Comparison of ENCODE assay signal across 20 cellular contexts in the genomic region with DNA sequence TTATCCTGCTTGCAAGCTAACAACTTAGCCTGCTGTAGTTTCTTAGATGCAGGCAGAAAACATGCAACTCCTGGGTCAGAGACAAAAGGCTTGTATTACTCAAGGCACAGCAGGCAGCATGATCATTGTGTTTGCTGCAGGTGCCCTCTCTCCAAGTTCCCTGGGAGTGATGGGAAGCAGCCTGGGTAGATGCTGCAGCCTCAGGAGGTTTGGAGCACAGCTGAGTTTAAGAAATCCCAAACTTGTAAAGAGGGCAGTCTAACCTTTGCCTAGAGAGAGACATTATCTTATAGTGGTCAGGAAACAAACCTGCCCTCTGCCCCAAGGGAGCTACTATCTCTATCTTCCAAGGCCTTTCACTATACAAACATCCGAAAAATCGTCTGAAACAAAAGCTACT.
A peak's percentile ranks its signal among the peaks of the same experiment; 100 is the strongest.
DNase-seq lines count a peak whose midpoint lies in the region; ATAC-seq, FAIRE-seq and TF ChIP-seq lines count a peak whose summit lies in the region.
"Had no signal": no experiment of that assay in that cellular context is flagged by ENCODE, and none has a peak within 500 bp of the region (broad histone marks: within the 10 kb centered on the region; RNA-seq: fewer than 3 reads in every experiment).

No MANE protein-coding gene starts in this region.

- H4K5ac ChIP-seq in H1 (ENCODE audit: insufficient read length, low read depth, low read length) (no peak overlapping the region), mesendoderm (ENCODE audit: low read length) (no peak overlapping the region)

- H3K9me2 ChIP-seq in GM23338 (ENCODE audit: insufficient read depth), result no peaks in the 10 kb centered on the region

- no peaks in the 10 kb centered on the region for H3K27me3 ChIP-seq in GM23338 (ENCODE audit: insufficient read depth)
- no peaks in the 10 kb centered on the region for H3K27me3 ChIP-seq in HUES64 (ENCODE audit: insufficient read depth, low read length)
- H3K27me3 ChIP-seq in H1 (replicated peaks in 1 of 4; ENCODE audit: control insufficient read depth in 3 of 4, extremely low read depth in 1 of 4, insufficient read depth in 3 of 4, low read length in 3 of 4), result no peaks in the 10 kb centered on the region
- no peaks in the 10 kb centered on the region for H3K27me3 ChIP-seq in mesendoderm (ENCODE audit: insufficient read depth, low read length, poor library complexity)
- H3K27me3 ChIP-seq in SJCRH30, result peaks cover 23% of the 10 kb centered on the region
- H3K27me3 ChIP-seq: BLaER1 had no signal

- H3K9me3 ChIP-seq in HUES64 (ENCODE audit: insufficient read depth, low read depth, low read length), result no peaks in the 10 kb centered on the region
- peaks cover 0 to 2% of the 10 kb centered on the region in 2 experiments; a peak in 1 of 4 replicates for H3K9me3 ChIP-seq in H1 (ENCODE audit: insufficient read depth in 2 of 2, low read depth in 1 of 2, low read length in 1 of 2)
- H3K9me3 ChIP-seq in SJCRH30 (replicated peaks), result no peaks in the 10 kb centered on the region
- H3K9me3 ChIP-seq: BLaER1 had no signal

- H4K8ac ChIP-seq in H1 (ENCODE audit: extremely low read depth, insufficient read depth, low read length) (no peak overlapping the region), mesendoderm (ENCODE audit: low read depth, low read length) (no peak overlapping the region)

- peaks cover 12% of the 10 kb centered on the region for H3K4me1 ChIP-seq in GM23338 (ENCODE audit: insufficient read depth)
- peaks cover 41% of the 10 kb centered on the region for H3K4me1 ChIP-seq in HUES64 (ENCODE audit: insufficient read depth, low read length)
- H3K4me1 ChIP-seq in H1 (replicated peaks in 1 of 4; ENCODE audit: control insufficient read depth in 3 of 4, insufficient read depth in 4 of 4, low read length in 3 of 4), result peaks cover 4 to 22% (median 12%) of the 10 kb centered on the region in 4 experiments; a peak in 6 of 7 replicates
- no peaks in the 10 kb centered on the region for H3K4me1 ChIP-seq in mesendoderm (ENCODE audit: control insufficient read depth, low read depth, low read length)
- H3K4me1 ChIP-seq in SJCRH30, result no peaks in the 10 kb centered on the region; the same call in 1 of the 2 replicates

- H3K4me1 Mint-ChIP-seq in GM23338, result peaks cover 39% of the 10 kb centered on the region
- H3K4me1 Mint-ChIP-seq in osteocyte (ENCODE audit: unreplicated experiment), result peaks cover 6% of the 10 kb centered on the region

- DNase-seq in GM23338 (ENCODE audit: low spot score), result peak; percentile 64
- peak in 1 of 2 experiments; percentile 25 for DNase-seq in H1 (ENCODE audit: low read depth in 1 of 2, low spot score in 2 of 2)
- peak; percentile 24 for DNase-seq in mesendoderm
- DNase-seq in osteocyte (ENCODE audit: extremely low spot score, unreplicated experiment), result no peak
- no peak for DNase-seq in NCI-H128 (lab: John Stamatoyannopoulos, UW; ENCODE audit: unreplicated experiment)
- DNase-seq in SJCRH30, result no peak
- DNase-seq: CD8-positive, alpha-beta T cell; MV-4-11; NCI-H187; NCI-H2107; NCI-H226; NCI-H524; PC-3 had no signal

- H3K36me3 ChIP-seq in GM23338 (ENCODE audit: insufficient read depth) (no peaks in the 10 kb centered on the region), HUES64 (ENCODE audit: insufficient read depth, low read length) (no peaks in the 10 kb centered on the region), H1 (ENCODE audit: control insufficient read depth in 2 of 4, insufficient read depth in 4 of 4, low read length in 3 of 4) (no peaks in the 10 kb centered on the region), mesendoderm (ENCODE audit: control insufficient read depth, insufficient read depth, low read length) (no peaks in the 10 kb centered on the region), SJCRH30 (no peaks in the 10 kb centered on the region)
- H3K36me3 ChIP-seq: BLaER1 had no signal

- H2BK20ac ChIP-seq in H1 (ENCODE audit: low read length), result no peak overlapping the region

- H2BK15ac ChIP-seq in H1 (ENCODE audit: low read length) (no peak overlapping the region), mesendoderm (replicated peaks; ENCODE audit: low read depth) (no peak overlapping the region)

- H3K18ac ChIP-seq in H1 (ENCODE audit: extremely low read depth, low read length), result no peak overlapping the region
- H3K18ac ChIP-seq in mesendoderm (ENCODE audit: low read length), result no peak overlapping the region

- no peak overlapping the region for H3K4me3 Mint-ChIP-seq in GM23338
- H3K4me3 Mint-ChIP-seq in osteocyte (ENCODE audit: unreplicated experiment), result no peak overlapping the region
- H3K4me3 Mint-ChIP-seq: CD8-positive, alpha-beta T cell had no signal

- H3K79me2 ChIP-seq in GM23338 (replicated peaks; ENCODE audit: insufficient read depth) (no peaks in the 10 kb centered on the region), H1 (ENCODE audit: control insufficient read depth in 1 of 2, insufficient read depth in 2 of 2, low read length in 2 of 2) (no peaks in the 10 kb centered on the region), mesendoderm (ENCODE audit: control insufficient read depth, insufficient read depth, low read length) (no peaks in the 10 kb centered on the region)

- H3K4me2 ChIP-seq in GM23338, result no peak overlapping the region
- H3K4me2 ChIP-seq in H1 (ENCODE audit: insufficient read depth in 1 of 2, low read depth in 2 of 2, low read length in 2 of 2), result no peak overlapping the region
- H3K4me2 ChIP-seq in mesendoderm (ENCODE audit: low read length), result no peak overlapping the region
- H3K4me2 ChIP-seq: BLaER1, KMS-11 had no signal

- H3K9ac ChIP-seq in HUES64 (ENCODE audit: low read depth, low read length), result no peak overlapping the region
- H3K9ac ChIP-seq in H1 (replicated peaks in 1 of 4; ENCODE audit: extremely low read depth in 1 of 4, low read depth in 3 of 4, low read length in 3 of 4), result no peak overlapping the region
- no peak overlapping the region for H3K9ac ChIP-seq in mesendoderm (ENCODE audit: low read length)
- H3K9ac ChIP-seq: BLaER1, KMS-11 had no signal

- no peaks in the 10 kb centered on the region for H3K36me3 Mint-ChIP-seq in GM23338 (ENCODE audit: low read depth)
- H3K36me3 Mint-ChIP-seq in osteocyte (ENCODE audit: unreplicated experiment), result no peaks in the 10 kb centered on the region
- H3K36me3 Mint-ChIP-seq: CD8-positive, alpha-beta T cell had no signal

- CTCF ChIA-PET in H1 (lab: Charles Lee; ENCODE audit: partially characterized antibody), result interaction anchor here (0.9 kb wide), 1 partner anchor 24 kb away, joined by 4 read pairs; no protein-coding TSS in a partner anchor

- H3K9me3 Mint-ChIP-seq in GM23338 (peaks cover 2% of the 10 kb centered on the region; the same call in 1 of the 3 replicates), osteocyte (ENCODE audit: unreplicated experiment) (no peaks in the 10 kb centered on the region)
- H3K9me3 Mint-ChIP-seq: CD8-positive, alpha-beta T cell had no signal

- H4K20me1 ChIP-seq in GM23338 (replicated peaks; ENCODE audit: insufficient read depth), result no peaks in the 10 kb centered on the region
- H4K20me1 ChIP-seq in H1 (replicated peaks in 1 of 2; ENCODE audit: control insufficient read depth in 1 of 2, insufficient read depth in 2 of 2, low read length in 2 of 2), result no peaks in the 10 kb centered on the region
- H4K20me1 ChIP-seq: BLaER1 had no signal

- TF ChIP-seq EP300 in H1 (IDR thresholded peaks at IDR 0.05; ENCODE audit: borderline replicate concordance in 1 of 2, low read depth in 2 of 2, low read length in 2 of 2), result no peak

- H2AFZ ChIP-seq in GM23338, result no peak overlapping the region
- H2AFZ ChIP-seq in H1 (ENCODE audit: low read length), result no peak overlapping the region

- H2AK5ac ChIP-seq in H1 (ENCODE audit: low read depth, low read length) (no peak overlapping the region), mesendoderm (ENCODE audit: low read length) (no peak overlapping the region)

- no peaks in the 10 kb centered on the region for H3K23me2 ChIP-seq in H1 (ENCODE audit: low read depth, low read length)

- no peak for TF ChIP-seq CTCF in GM23338 (conservative IDR thresholded peaks at IDR 0.05; ENCODE audit: low read depth in 2 of 2)
- no peak for TF ChIP-seq CTCF in H1 (IDR thresholded peaks at IDR 0.05; ENCODE audit: control extremely low read depth in 1 of 3, insufficient read depth in 1 of 3, low read depth in 1 of 3, low read length in 3 of 3)
- TF ChIP-seq CTCF in osteocyte (IDR thresholded peaks at IDR 0.05), result no peak

- H2BK12ac ChIP-seq in H1 (ENCODE audit: low read depth, low read length), result no peak overlapping the region

- H3K14ac ChIP-seq in H1 (ENCODE audit: insufficient read length), result no peak overlapping the region

- 50% methylated on average over 2 of the region's 2 CpGs for WGBS in HUES64
- 61% methylated on average over 2 of the region's 2 CpGs; no CpG with 5 or more reads in 1 of the 2 experiments for WGBS in H1 (ENCODE audit: extremely low coverage in 1 of 2, insufficient coverage in 1 of 2, insufficient read length in 1 of 2, insufficient replicate concordance in 2 of 2, low coverage in 1 of 2, low lambda C conversion rate in 2 of 2, missing lambda C conversion rate in 1 of 2), 2 experiments
- no CpG with 5 or more reads among the region's 2 CpGs for WGBS in mesendoderm (ENCODE audit: extremely low coverage, insufficient coverage, low lambda C conversion rate)

- ATAC-seq in GM23338, result peak; percentile 95
- ATAC-seq in GM21576 (IDR thresholded peaks at IDR 0.05; ENCODE audit: unreplicated experiment), result no peak
- ATAC-seq: CD8-positive, alpha-beta T cell; HCT116; PC-3 had no signal

- H3K27me3 Mint-ChIP-seq in GM23338 (ENCODE audit: insufficient read depth, low read depth, poor library complexity) (no peaks in the 10 kb centered on the region), osteocyte (ENCODE audit: unreplicated experiment) (peaks cover 7% of the 10 kb centered on the region)

- H2BK120ac ChIP-seq in H1 (replicated peaks; ENCODE audit: low read depth, low read length) (no peak overlapping the region), mesendoderm (ENCODE audit: low read depth, low read length) (no peak overlapping the region)

- no peak overlapping the region for H3K23ac ChIP-seq in H1 (ENCODE audit: insufficient read length)
- no peak overlapping the region for H3K23ac ChIP-seq in mesendoderm (ENCODE audit: low read length)

- H3K56ac ChIP-seq in H1 (replicated peaks; ENCODE audit: insufficient read length, low read depth, low read length) (no peak overlapping the region), mesendoderm (ENCODE audit: low read length) (no peak overlapping the region)

- H3K27ac ChIP-seq in GM23338 (ENCODE audit: low read depth) (no peak overlapping the region), HUES64 (ENCODE audit: low read depth, low read length) (peak overlapping the region; percentile 62; the same call in 1 of the 2 replicates), H1 (ENCODE audit: low read depth, low read length) (no peak overlapping the region), mesendoderm (ENCODE audit: low read depth, low read length) (no peak overlapping the region), SJCRH30 (no peak overlapping the region)
- H3K27ac ChIP-seq: BLaER1, KMS-11, RWPE1 had no signal

- H3K79me1 ChIP-seq in H1 (ENCODE audit: low read depth, low read length) (no peaks in the 10 kb centered on the region), mesendoderm (ENCODE audit: low read length) (no peaks in the 10 kb centered on the region)

- peak in 1 of 2 experiments; percentile 26; a peak in 1 of 4 replicates for TF ChIP-seq RAD21 in H1 (IDR thresholded peaks at IDR 0.05 in 1 of 2, conservative IDR thresholded peaks at IDR 0.05 in 1 of 2; ENCODE audit: low read depth in 2 of 2, low read length in 2 of 2)

- H3K27ac Mint-ChIP-seq in GM23338 (0 out of 2 replicates have a peak overlapping the region, but pooled peaks have one; percentile 76), osteocyte (ENCODE audit: unreplicated experiment) (no peak overlapping the region)
- H3K27ac Mint-ChIP-seq: CD8-positive, alpha-beta T cell had no signal

- no peaks in the 10 kb centered on the region for H3F3A ChIP-seq in GM23338 (replicated peaks; ENCODE audit: low read depth)

- H4K91ac ChIP-seq in H1 (replicated peaks; ENCODE audit: insufficient read length, low read length), result no peak overlapping the region

- FAIRE-seq in H1 (lab: Jason Lieb, UNC), result peak; percentile 45
- FAIRE-seq: D721Med had no signal

- H2BK5ac ChIP-seq in H1 (ENCODE audit: low read depth, low read length) (no peak overlapping the region), mesendoderm (ENCODE audit: low read length) (no peak overlapping the region)

- POLR2A ChIA-PET in H1 (lab: Charles Lee; ENCODE audit: partially characterized antibody), result no interaction called here

- no peak overlapping the region for H3K4me3 ChIP-seq in GM23338
- no peak overlapping the region for H3K4me3 ChIP-seq in HUES64 (ENCODE audit: low read length)
- H3K4me3 ChIP-seq in H1 (ENCODE audit: extremely low read depth in 1 of 4, insufficient read depth in 2 of 4, low read depth in 3 of 4, low read length in 4 of 4), result no peak overlapping the region
- no peak overlapping the region for H3K4me3 ChIP-seq in mesendoderm (ENCODE audit: low read length)
- no peak overlapping the region for H3K4me3 ChIP-seq in SJCRH30
- H3K4me3 ChIP-seq: BLaER1 had no signal

- H3K4ac ChIP-seq in H1 (replicated peaks; ENCODE audit: insufficient read length, low read depth, low read length) (no peak overlapping the region), mesendoderm (ENCODE audit: low read depth, low read length) (no peak overlapping the region)

- no peak for TF ChIP-seq POLR2A in H1 (IDR thresholded peaks at IDR 0.05; ENCODE audit: control extremely low read depth in 1 of 2, low read depth in 2 of 2, low read length in 2 of 2)

Comparison
In these comparisons a context has a peak if more than half of its experiments do, and no peak if none do; other contexts are left out.
1. DNase-seq: peak in GM23338 (single experiment) and mesendoderm (single experiment); none in osteocyte (single experiment), NCI-H128 (single experiment) and SJCRH30 (0 of 2).